ENCODE assay signal across 23 cellular contexts in the genomic region with DNA sequence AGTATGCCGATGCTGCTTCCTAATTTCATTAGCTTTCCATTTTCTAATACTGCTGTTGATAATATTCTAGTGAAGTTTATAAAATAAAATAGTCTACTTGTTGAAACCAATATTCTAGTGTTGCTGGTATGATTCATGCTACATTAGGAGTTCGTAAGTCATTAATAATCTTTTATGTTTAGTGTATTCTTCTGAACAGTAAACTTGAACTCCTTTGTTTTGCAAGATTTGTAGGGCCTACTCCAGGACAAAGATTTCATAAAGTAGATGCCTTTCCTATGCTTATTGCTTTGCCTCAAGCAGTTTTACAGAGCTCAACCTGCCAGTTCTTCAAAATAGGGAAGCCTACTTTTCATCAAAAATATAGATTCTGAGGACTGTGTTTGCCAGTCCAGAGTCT.
DNase-seq lines count a peak whose midpoint lies in the region; ATAC-seq and TF ChIP-seq lines count a peak whose summit lies in the region.
"Had no signal": no experiment of that assay in that cellular context is flagged by ENCODE, and none has a peak within 500 bp of the region (broad histone marks: within the 10 kb centered on the region; RNA-seq: fewer than 3 reads in every experiment).

No MANE protein-coding gene starts in this region.

- no peak overlapping the region for H3K23ac ChIP-seq in IMR-90 (ENCODE audit: low read depth, low read length)

- no peaks in the 10 kb centered on the region for H3K27me3 ChIP-seq in IMR-90 (ENCODE audit: control insufficient read depth, insufficient read depth, low read length)

- no peak overlapping the region for H3K4ac ChIP-seq in IMR-90 (ENCODE audit: low read depth, low read length)

- TF ChIP-seq CTCF in IMR-90 (conservative IDR thresholded peaks at IDR 0.05; ENCODE audit: low read depth, low read length): no peak
- TF ChIP-seq CTCF in epithelial cell of esophagus (IDR thresholded peaks at IDR 0.05; ENCODE audit: insufficient read depth, low read depth, low read length, missing control alignments): no peak
- TF ChIP-seq CTCF in foreskin fibroblast (IDR thresholded peaks at IDR 0.05; ENCODE audit: low read depth, low read length): no peak

- no peak for TF ChIP-seq POLR2A in IMR-90 (IDR thresholded peaks at IDR 0.05; ENCODE audit: low read depth, low read length)

- no peak overlapping the region for H3K14ac ChIP-seq in IMR-90 (replicated peaks; ENCODE audit: low read depth, low read length)

- no peak overlapping the region for H3K56ac ChIP-seq in IMR-90 (ENCODE audit: extremely low read depth, insufficient read depth, low read length)

- CTCF ChIA-PET in IMR-90 (lab: Yijun Ruan, JAX): no interaction called here

- H3K4me2 ChIP-seq in IMR-90 (ENCODE audit: low read depth, low read length): no peak overlapping the region
- H3K4me2 ChIP-seq: A549, GM23338 had no signal

- ATAC-seq in IMR-90 (ENCODE audit: low read depth): peak; percentile 65
- ATAC-seq: A549, GM23338 had no signal

- POLR2A ChIA-PET in IMR-90 (lab: Charles Lee; ENCODE audit: unreplicated experiment): no interaction called here

- no peaks in the 10 kb centered on the region for H3K9me3 ChIP-seq in IMR-90 (ENCODE audit: control insufficient read depth, insufficient read depth, low read length)
- H3K9me3 ChIP-seq: A549, HAP-1 had no signal

- no peak overlapping the region for H2BK120ac ChIP-seq in IMR-90 (ENCODE audit: low read depth, low read length)

- intact Hi-C loops in IMR-90 (cut with micrococcal nuclease): no loop called here

- H3K18ac ChIP-seq in IMR-90 (ENCODE audit: low read depth, low read length): no peak overlapping the region

- in situ Hi-C loops in IMR-90 (cut with MboI; ENCODE audit: low sequenced_read_pairs): no loop called here

- H3K79me1 ChIP-seq in IMR-90 (ENCODE audit: low read depth in 1 of 2, low read length in 2 of 2): no peaks in the 10 kb centered on the region

- no peak overlapping the region for H2AFZ ChIP-seq in IMR-90 (replicated peaks; ENCODE audit: low read length, poor library complexity)
- H2AFZ ChIP-seq: GM23338 had no signal

- TF ChIP-seq RAD21 in IMR-90 (IDR thresholded peaks at IDR 0.05; ENCODE audit: low read length): no peak

- H2BK20ac ChIP-seq in IMR-90 (ENCODE audit: low read depth, low read length): no peak overlapping the region

- DNase-seq in ELR (ENCODE audit: low read depth) (peak; percentile 40), IMR-90 (peak; percentile 46), epithelial cell of esophagus (ENCODE audit: low read depth) (peak; percentile 80), foreskin fibroblast (peak; percentile 8 to 36), NCI-H2171 treated with DMSO at 0.1 percent for 48 hours (lab: John Stamatoyannopoulos, UW) (no peak), NCI-H187 (lab: John Stamatoyannopoulos, UW) (no peak), Ammon's horn (ENCODE audit: low spot score) (no peak), NCI-H1930 (lab: John Stamatoyannopoulos, UW) (no peak)
- DNase-seq: CD4-positive, CD25-positive, alpha-beta regulatory T cell; EL; KG1; NCI-H1105; NCI-H146; NCI-H2081; NCI-H2171; NCI-H524 treated with DMSO at 0.1 percent for 48 hours; NCI-H82; OCI-M1; SHP77 had no signal

- H4K5ac ChIP-seq in IMR-90 (ENCODE audit: low read depth, low read length): no peak overlapping the region

- no CpG with 5 or more reads among the region's 2 CpGs for WGBS in IMR-90 (ENCODE audit: extremely low coverage in 2 of 2, insufficient read length in 1 of 2), 2 experiments

- H3K9me1 ChIP-seq in IMR-90 (ENCODE audit: insufficient read depth, low read length): no peaks in the 10 kb centered on the region

- dilution Hi-C loops in IMR-90 (cut with HindIII; ENCODE audit: low sequenced_read_pairs, unreplicated experiment): no loop called here

- H4K91ac ChIP-seq in IMR-90 (ENCODE audit: insufficient read depth, low read depth, low read length): no peak overlapping the region

- BruUV-seq in IMR-90 (replicated peaks; lab: Mats Ljungman, UMichigan): no TSS peak

- H4K8ac ChIP-seq in IMR-90 (ENCODE audit: low read depth in 2 of 2, low read length in 2 of 2): no peak overlapping the region

- no peak overlapping the region for H3K27ac ChIP-seq in IMR-90 (ENCODE audit: insufficient read depth, low read length)
- H3K27ac ChIP-seq: A549, HL-60 had no signal

- H3K9ac ChIP-seq in IMR-90 (ENCODE audit: low read depth, low read length): no peak overlapping the region

- H3K4me1 ChIP-seq in IMR-90 (ENCODE audit: control insufficient read depth, insufficient read depth, low read length): no peaks in the 10 kb centered on the region

- no peaks in the 10 kb centered on the region for H4K20me1 ChIP-seq in IMR-90 (ENCODE audit: insufficient read depth, low read length)

- H2BK15ac ChIP-seq in IMR-90 (ENCODE audit: low read depth, low read length): no peak overlapping the region

- H3K4me3 ChIP-seq in IMR-90 (ENCODE audit: insufficient read depth, low read depth, low read length) (no peak overlapping the region), epithelial cell of esophagus (ENCODE audit: low read length) (no peak overlapping the region), foreskin fibroblast (ENCODE audit: low read depth in 1 of 2, low read length in 2 of 2) (no peak overlapping the region)
- H3K4me3 ChIP-seq: A549, GM23338, HAP-1 had no signal

- no peak overlapping the region for H2BK5ac ChIP-seq in IMR-90 (ENCODE audit: low read depth, low read length, poor library complexity, severe bottlenecking)

- no peak overlapping the region for H2AK9ac ChIP-seq in IMR-90 (replicated peaks; ENCODE audit: low read depth, low read length, poor library complexity)

- no peak overlapping the region for H2AK5ac ChIP-seq in IMR-90 (ENCODE audit: low read depth, low read length)

- H3K36me3 ChIP-seq in IMR-90 (ENCODE audit: control insufficient read depth, insufficient read depth, low read length): no peaks in the 10 kb centered on the region
- H3K36me3 ChIP-seq: HAP-1 had no signal

TF ChIP-seq in IMR-90, 13 proteins besides CTCF, POLR2A, EP300 and RAD21:
- TF ChIP-seq MAZ (IDR thresholded peaks at IDR 0.05; ENCODE audit: borderline replicate concordance, low read depth, low read length): no peak
- TF ChIP-seq, protein P1, sequence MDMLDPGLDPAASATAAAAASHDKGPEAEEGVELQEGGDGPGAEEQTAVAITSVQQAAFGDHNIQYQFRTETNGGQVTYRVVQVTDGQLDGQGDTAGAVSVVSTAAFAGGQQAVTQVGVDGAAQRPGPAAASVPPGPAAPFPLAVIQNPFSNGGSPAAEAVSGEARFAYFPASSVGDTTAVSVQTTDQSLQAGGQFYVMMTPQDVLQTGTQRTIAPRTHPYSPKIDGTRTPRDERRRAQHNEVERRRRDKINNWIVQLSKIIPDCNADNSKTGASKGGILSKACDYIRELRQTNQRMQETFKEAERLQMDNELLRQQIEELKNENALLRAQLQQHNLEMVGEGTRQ (IDR thresholded peaks at IDR 0.05; ENCODE audit: low read depth, low read length): no peak
- TF ChIP-seq BHLHE40 (IDR thresholded peaks at IDR 0.05; ENCODE audit: low read depth, low read length): no peak
- no peak for TF ChIP-seq MAFK (IDR thresholded peaks at IDR 0.05; ENCODE audit: low read depth, low read length)
- no peak for TF ChIP-seq FOS (IDR thresholded peaks at IDR 0.05; ENCODE audit: low read depth, low read length)
- TF ChIP-seq NFE2L2 (IDR thresholded peaks at IDR 0.05; ENCODE audit: low read depth, low read length): no peak

Comparison
In these comparisons a context has a peak if more than half of its experiments do, and no peak if none do; other contexts are left out.
1. DNase-seq: peak in ELR (single experiment), IMR-90 (single experiment), epithelial cell of esophagus (single experiment) and foreskin fibroblast (2 of 2); none in NCI-H2171 treated with DMSO at 0.1 percent for 48 hours (single experiment), NCI-H187 (0 of 2), Ammon's horn (single experiment) and NCI-H1930 (0 of 2).